ENCODE assay signal across 1 cellular context in the genomic region with DNA sequence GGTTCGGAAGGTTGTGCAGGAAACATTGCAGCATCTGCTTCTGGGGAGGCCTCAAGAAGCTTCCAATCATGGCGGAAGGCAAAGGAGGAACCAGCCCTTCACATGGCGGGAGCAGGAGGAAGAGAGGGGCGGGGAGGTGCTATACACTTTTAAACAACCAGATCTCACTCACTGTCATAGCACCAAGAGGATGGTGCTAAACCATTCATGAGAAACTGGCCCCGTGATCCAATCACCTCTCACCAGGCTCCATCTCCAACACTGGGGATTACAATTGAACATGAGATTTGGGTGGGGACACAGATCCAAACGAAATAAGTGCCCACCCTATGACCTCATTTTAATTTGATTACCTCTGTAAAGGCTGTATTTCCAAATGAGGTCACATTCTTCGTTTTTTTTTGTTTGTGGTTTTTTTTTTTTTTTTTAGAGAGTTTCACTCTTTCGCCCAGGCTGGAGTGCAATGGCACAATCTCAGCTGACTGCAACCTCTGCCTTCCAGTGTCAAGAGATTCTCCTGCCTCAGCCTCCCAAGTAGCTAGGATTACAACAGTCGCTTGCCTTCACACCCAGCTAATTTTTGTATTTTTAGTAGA.
TF ChIP-seq lines count a peak whose summit lies in the region.

No MANE protein-coding gene starts in this region.

TF ChIP-seq in HEK293T, 16 proteins besides CTCF, POLR2A, EP300 and RAD21:
- TF ChIP-seq, protein P1, sequence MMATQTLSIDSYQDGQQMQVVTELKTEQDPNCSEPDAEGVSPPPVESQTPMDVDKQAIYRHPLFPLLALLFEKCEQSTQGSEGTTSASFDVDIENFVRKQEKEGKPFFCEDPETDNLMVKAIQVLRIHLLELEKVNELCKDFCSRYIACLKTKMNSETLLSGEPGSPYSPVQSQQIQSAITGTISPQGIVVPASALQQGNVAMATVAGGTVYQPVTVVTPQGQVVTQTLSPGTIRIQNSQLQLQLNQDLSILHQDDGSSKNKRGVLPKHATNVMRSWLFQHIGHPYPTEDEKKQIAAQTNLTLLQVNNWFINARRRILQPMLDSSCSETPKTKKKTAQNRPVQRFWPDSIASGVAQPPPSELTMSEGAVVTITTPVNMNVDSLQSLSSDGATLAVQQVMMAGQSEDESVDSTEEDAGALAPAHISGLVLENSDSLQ (IDR thresholded peaks at IDR 0.05) = no peak
- TF ChIP-seq ZNF384 (IDR thresholded peaks at IDR 0.05) = peak; percentile 73
